In the genomic region with DNA sequence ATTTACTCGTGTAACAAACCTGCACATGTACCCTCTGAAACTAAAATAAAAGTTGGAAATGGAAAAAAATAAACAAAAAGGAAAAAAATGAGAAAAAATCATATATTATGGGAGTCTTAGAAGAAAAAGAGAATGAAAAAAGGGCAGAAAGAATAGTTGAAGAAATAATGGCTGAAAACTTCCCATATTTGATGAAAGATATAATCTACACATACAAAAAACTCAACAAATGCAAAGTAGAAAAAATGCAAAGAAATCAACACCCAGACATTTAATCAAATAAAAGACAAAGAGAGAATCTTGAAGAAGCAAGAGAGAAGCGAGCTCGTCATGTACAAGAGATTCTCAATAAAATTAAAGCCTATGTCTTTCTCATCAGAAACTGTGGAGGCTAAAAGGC, we compare ENCODE assay signal across 3 cellular contexts.
"Had no signal": no experiment of that assay in that cellular context is flagged by ENCODE, and none has a peak within 500 bp of the region (broad histone marks: within the 10 kb centered on the region; RNA-seq: fewer than 3 reads in every experiment).

No MANE protein-coding gene starts in this region.

- H3K4me3 ChIP-seq: GM12878 had no signal

- DNase-seq: GDM1, GF-D8 had no signal

- ATAC-seq: GM12878 had no signal
